Comparison of ENCODE assay signal across 17 cellular contexts in genomic region chr6:74128536-74128935, GRCh38.
A peak's percentile ranks its signal among the peaks of the same experiment; 100 is the strongest.
DNase-seq lines count a peak whose midpoint lies in the region; ATAC-seq and TF ChIP-seq lines count a peak whose summit lies in the region.
"Had no signal": no experiment of that assay in that cellular context is flagged by ENCODE, and none has a peak within 500 bp of the region (broad histone marks: within the 10 kb centered on the region; RNA-seq: fewer than 3 reads in every experiment).

No MANE protein-coding gene starts in this region.

- no peak overlapping the region for H3K14ac ChIP-seq in trophoblast cell (ENCODE audit: low read length)

- no CpG with 5 or more reads among the region's 1 CpG for WGBS in trophoblast cell (ENCODE audit: extremely low coverage, insufficient coverage, insufficient read length)

- ATAC-seq in gastrocnemius medialis (no peak), GM18907 (IDR thresholded peaks at IDR 0.05; ENCODE audit: unreplicated experiment) (no peak)
- ATAC-seq: A549; CD8-positive, alpha-beta T cell; PC-3 had no signal

- H3K9me3 ChIP-seq in adipocyte (ENCODE audit: control insufficient read depth, low read length) (no peaks in the 10 kb centered on the region), trophoblast cell (ENCODE audit: insufficient read depth, low read depth, low read length) (no peaks in the 10 kb centered on the region), gastrocnemius medialis (no peaks in the 10 kb centered on the region), Peyer's patch (no peaks in the 10 kb centered on the region)
- H3K9me3 ChIP-seq: A549, HAP-1 had no signal

- TF ChIP-seq POLR2A in gastrocnemius medialis (IDR thresholded peaks at IDR 0.05), result no peak
- TF ChIP-seq POLR2A in Peyer's patch (IDR thresholded peaks at IDR 0.05), result no peak

- no peak overlapping the region for H4K91ac ChIP-seq in trophoblast cell (ENCODE audit: low read depth, low read length)

- no peak overlapping the region for H2BK120ac ChIP-seq in trophoblast cell (ENCODE audit: insufficient read depth, low read length, poor library complexity)

- H3K27ac ChIP-seq in trophoblast cell (ENCODE audit: low read depth, low read length) (no peak overlapping the region), gastrocnemius medialis (no peak overlapping the region), Peyer's patch (no peak overlapping the region)
- H3K27ac ChIP-seq: A549, SK-N-MC had no signal

- intact Hi-C loops in gastrocnemius medialis (cut with DNase I; ENCODE audit: low total_unique reads), result no loop called here

- peak overlapping the region; percentile 3 for H3K23ac ChIP-seq in trophoblast cell (ENCODE audit: low read length)

- H2BK12ac ChIP-seq in trophoblast cell (ENCODE audit: low read length), result no peak overlapping the region

- H4K12ac ChIP-seq in trophoblast cell (ENCODE audit: low read depth, low read length), result no peak overlapping the region

- H3K18ac ChIP-seq in trophoblast cell (ENCODE audit: low read length), result no peak overlapping the region

- H3K4me1 ChIP-seq in adipocyte (ENCODE audit: control insufficient read depth, insufficient read depth, low read length), result no peaks in the 10 kb centered on the region
- no peaks in the 10 kb centered on the region for H3K4me1 ChIP-seq in trophoblast cell (ENCODE audit: control insufficient read depth in 1 of 2, insufficient read depth in 2 of 2, low read length in 2 of 2)
- H3K4me1 ChIP-seq in gastrocnemius medialis, result no peaks in the 10 kb centered on the region
- no peaks in the 10 kb centered on the region for H3K4me1 ChIP-seq in Peyer's patch
- H3K4me1 ChIP-seq: A549, HAP-1 had no signal

- no peaks in the 10 kb centered on the region for H3K27me3 ChIP-seq in adipocyte (replicated peaks; ENCODE audit: control insufficient read depth, insufficient read depth, low read length)
- no peaks in the 10 kb centered on the region for H3K27me3 ChIP-seq in trophoblast cell (ENCODE audit: insufficient read depth, low read length)
- H3K27me3 ChIP-seq in gastrocnemius medialis, result no peaks in the 10 kb centered on the region
- H3K27me3 ChIP-seq in Peyer's patch, result no peaks in the 10 kb centered on the region

- no peak overlapping the region for H2AK5ac ChIP-seq in trophoblast cell (ENCODE audit: low read length)

- H3K79me2 ChIP-seq in trophoblast cell (ENCODE audit: control insufficient read depth, insufficient read depth, low read length, poor library complexity), result no peaks in the 10 kb centered on the region

- H3K4ac ChIP-seq in trophoblast cell (ENCODE audit: low read depth, low read length), result no peak overlapping the region

- H3K4me2 ChIP-seq in trophoblast cell (ENCODE audit: low read length), result no peak overlapping the region
- H3K4me2 ChIP-seq: A549 had no signal

- no peak overlapping the region for H3K4me3 ChIP-seq in adipocyte (ENCODE audit: low read length)
- H3K4me3 ChIP-seq in fibroblast of mammary gland (ENCODE audit: control insufficient read depth, low read depth, low read length), result no peak overlapping the region
- H3K4me3 ChIP-seq in trophoblast cell (ENCODE audit: low read depth, low read length), result no peak overlapping the region
- no peak overlapping the region for H3K4me3 ChIP-seq in gastrocnemius medialis
- H3K4me3 ChIP-seq in Peyer's patch, result no peak overlapping the region
- H3K4me3 ChIP-seq: A549, HAP-1, SK-N-MC had no signal

- in situ Hi-C loops in gastrocnemius medialis (cut with MboI; ENCODE audit: low sequenced_read_pairs in 4 of 4), result no loop called here

- peak; percentile 23 for DNase-seq in EH (ENCODE audit: low read depth)
- DNase-seq in adipocyte (ENCODE audit: low read depth), result peak; percentile 19
- peak; percentile 16 for DNase-seq in fibroblast of mammary gland (ENCODE audit: low read depth)
- DNase-seq in trophoblast cell, result no peak
- DNase-seq in NCI-H510A treated with DMSO at 0.1 percent for 48 hours (lab: John Stamatoyannopoulos, UW), result no peak
- no peak for DNase-seq in gastrocnemius medialis
- DNase-seq in Peyer's patch, result no peak
- DNase-seq: CD8-positive, alpha-beta T cell; DND-41; NCI-H1436 treated with DMSO at 0.1 percent for 48 hours; NCI-H2227 treated with DMSO at 0.1 percent for 48 hours; NCI-H526 treated with DMSO at 0.1 percent for 48 hours; PC-3 had no signal

- no peak for TF ChIP-seq CTCF in fibroblast of mammary gland (conservative IDR thresholded peaks at IDR 0.05; ENCODE audit: control insufficient read depth, insufficient read depth, low read depth, low read length)
- TF ChIP-seq CTCF in gastrocnemius medialis (IDR thresholded peaks at IDR 0.05 in 4 of 5, conservative IDR thresholded peaks at IDR 0.05 in 1 of 5), result no peak
- no peak for TF ChIP-seq CTCF in Peyer's patch (IDR thresholded peaks at IDR 0.05)

- H2BK5ac ChIP-seq in trophoblast cell (ENCODE audit: low read depth, low read length, poor library complexity), result no peak overlapping the region

- H2AFZ ChIP-seq in trophoblast cell (ENCODE audit: insufficient read depth, low read length, poor library complexity), result no peak overlapping the region

- H3K79me1 ChIP-seq in trophoblast cell (ENCODE audit: low read length), result no peaks in the 10 kb centered on the region

- H3K9ac ChIP-seq in adipocyte (ENCODE audit: low read length) (no peak overlapping the region), trophoblast cell (ENCODE audit: low read length) (no peak overlapping the region)

- no peak overlapping the region for H4K8ac ChIP-seq in trophoblast cell (ENCODE audit: low read depth, low read length)

- no peaks in the 10 kb centered on the region for H3K36me3 ChIP-seq in adipocyte (ENCODE audit: control insufficient read depth, insufficient read depth, low read length, severe bottlenecking)
- H3K36me3 ChIP-seq in trophoblast cell (ENCODE audit: control insufficient read depth in 1 of 2, insufficient read depth in 2 of 2, low read length in 2 of 2), result no peaks in the 10 kb centered on the region
- no peaks in the 10 kb centered on the region for H3K36me3 ChIP-seq in gastrocnemius medialis
- no peaks in the 10 kb centered on the region for H3K36me3 ChIP-seq in Peyer's patch
- H3K36me3 ChIP-seq: HAP-1 had no signal

Comparison
In these comparisons a context has a peak if more than half of its experiments do, and no peak if none do; other contexts are left out.
1. DNase-seq: peak in EH (single experiment), adipocyte (single experiment) and fibroblast of mammary gland (single experiment); none in trophoblast cell (0 of 2), NCI-H510A treated with DMSO at 0.1 percent for 48 hours (single experiment), gastrocnemius medialis (0 of 2) and Peyer's patch (0 of 3).